In the genomic region with DNA sequence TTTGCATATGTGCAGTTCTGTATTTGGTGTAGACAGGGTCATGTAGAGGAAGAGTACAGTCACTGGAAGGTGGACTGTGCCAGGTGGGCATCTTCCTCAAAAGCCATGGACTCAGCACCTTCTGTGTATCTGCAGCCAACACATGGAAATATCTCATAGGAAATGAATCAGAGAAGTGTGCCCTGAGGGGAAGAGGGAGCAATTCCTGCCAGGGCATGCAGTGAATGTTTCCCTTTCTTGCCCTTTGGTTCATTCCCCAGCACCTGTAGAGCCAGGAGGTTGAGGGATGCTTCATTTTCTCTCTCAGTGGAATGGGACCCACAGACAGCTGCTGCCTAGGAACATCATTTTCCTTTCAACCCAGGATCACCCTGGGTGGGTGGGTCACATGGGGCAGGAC, we compare ENCODE assay signal across 18 cellular contexts.
"Had no signal": no experiment of that assay in that cellular context is flagged by ENCODE, and none has a peak within 500 bp of the region (broad histone marks: within the 10 kb centered on the region; RNA-seq: fewer than 3 reads in every experiment).

No MANE protein-coding gene starts in this region.

- H3K27ac Mint-ChIP-seq: dendritic cell treated with granulocyte-macrophage colony-stimulating factor and Interleukin-4, amounts not matched to agents 40 ng/mL and 50 ng/mL, for 4 days; naive thymus-derived CD4-positive, alpha-beta T cell; nephron progenitor cell; stimulated activated effector memory CD8-positive, alpha-beta T cell treated with anti-CD3 and anti-CD28 coated beads, Interleukin-12 subunit alpha, Interleukin-12 subunit beta, amount 100 ng/mL, for 72 hours had no signal

- H3K4me1 ChIP-seq: heart left ventricle, parathyroid adenoma, prostate gland, right lobe of liver, suprapubic skin, thyroid gland, upper lobe of left lung, uterus had no signal

- H3K9me3 Mint-ChIP-seq: dendritic cell treated with granulocyte-macrophage colony-stimulating factor and Interleukin-4, amounts not matched to agents 40 ng/mL and 50 ng/mL, for 4 days; stimulated activated effector memory CD8-positive, alpha-beta T cell treated with anti-CD3 and anti-CD28 coated beads, Interleukin-12 subunit alpha, Interleukin-12 subunit beta, amount 100 ng/mL, for 72 hours had no signal

- H3K27me3 ChIP-seq: heart left ventricle, right lobe of liver, suprapubic skin, thyroid gland, upper lobe of left lung, uterus had no signal

- H3K9me3 ChIP-seq: prostate gland, right lobe of liver, suprapubic skin, thyroid gland, upper lobe of left lung, uterus had no signal

- H3K36me3 ChIP-seq: heart left ventricle, prostate gland, right lobe of liver, suprapubic skin, thyroid gland, upper lobe of left lung, uterus had no signal

- DNase-seq: heart left ventricle; hippocampal formation; kidney glomerular epithelial cell; naive thymus-derived CD4-positive, alpha-beta T cell; nephron progenitor cell; retina; right lobe of liver; stimulated activated CD4-positive, alpha-beta T cell treated with anti-CD3 and anti-CD28 coated beads, Interleukin-4, amount 100 ng/mL, for 1 hour; stimulated activated CD8-positive, alpha-beta memory T cell treated with anti-CD3 and anti-CD28 coated beads, Interleukin-4, amount 100 ng/mL, for 48 hours; stimulated activated naive CD8-positive, alpha-beta T cell treated with anti-CD3 and anti-CD28 coated beads, Interleukin-15, Interleukin-2, amounts not matched to agents 100 U/mL and 50 U/mL, for 24 hours; thyroid gland; upper lobe of left lung; uterus had no signal

- H3K4me1 Mint-ChIP-seq: naive thymus-derived CD4-positive, alpha-beta T cell; nephron progenitor cell; stimulated activated effector memory CD8-positive, alpha-beta T cell treated with anti-CD3 and anti-CD28 coated beads, Interleukin-12 subunit alpha, Interleukin-12 subunit beta, amount 100 ng/mL, for 72 hours had no signal

- H3K4me3 ChIP-seq: heart left ventricle, prostate gland, right lobe of liver, suprapubic skin, thyroid gland, upper lobe of left lung, uterus had no signal

- H3K4me3 Mint-ChIP-seq: dendritic cell treated with granulocyte-macrophage colony-stimulating factor and Interleukin-4, amounts not matched to agents 40 ng/mL and 50 ng/mL, for 4 days; naive thymus-derived CD4-positive, alpha-beta T cell; nephron progenitor cell; stimulated activated effector memory CD8-positive, alpha-beta T cell treated with anti-CD3 and anti-CD28 coated beads, Interleukin-12 subunit alpha, Interleukin-12 subunit beta, amount 100 ng/mL, for 72 hours had no signal

- ATAC-seq: heart left ventricle; naive thymus-derived CD4-positive, alpha-beta T cell; right lobe of liver; stimulated activated effector memory CD8-positive, alpha-beta T cell treated with anti-CD3 and anti-CD28 coated beads, Interleukin-12 subunit alpha, Interleukin-12 subunit beta, amount 100 ng/mL, for 72 hours; stimulated activated naive CD8-positive, alpha-beta T cell treated with anti-CD3 and anti-CD28 coated beads, Interleukin-15, Interleukin-2, amounts not matched to agents 100 U/mL and 50 U/mL, for 24 hours had no signal

- H3K36me3 Mint-ChIP-seq: naive thymus-derived CD4-positive, alpha-beta T cell; stimulated activated effector memory CD8-positive, alpha-beta T cell treated with anti-CD3 and anti-CD28 coated beads, Interleukin-12 subunit alpha, Interleukin-12 subunit beta, amount 100 ng/mL, for 72 hours had no signal

- H3K27ac ChIP-seq: heart left ventricle, parathyroid adenoma, prostate gland, right lobe of liver, suprapubic skin, thyroid gland, upper lobe of left lung, uterus had no signal
